In genomic region chr9:89680547-89681467, GRCh38 we compare ENCODE assay signal across 31 cellular contexts.
"Had no signal": no experiment of that assay in that cellular context is flagged by ENCODE, and none has a peak within 500 bp of the region (broad histone marks: within the 10 kb centered on the region; RNA-seq: fewer than 3 reads in every experiment).

No MANE protein-coding gene starts in this region.

- ATAC-seq: activated naive CD4-positive, alpha-beta T cell treated with anti-CD3 and anti-CD28 coated beads, Interleukin-2, amount 50 U/mL, for 72 hours; activated T-cell treated with anti-CD3 and anti-CD28 coated beads, Interleukin-2, amount 50 U/mL, for 72 hours; body of pancreas; left lobe of liver; lower lobe of right lung; mucosa of descending colon; natural killer cell treated with Interleukin-12 subunit alpha and Interleukin-12 subunit beta and Interleukin-15 and Interleukin-18, amount 100 ng/mL, for 72 hours; sciatic nerve had no signal

- H3K27ac ChIP-seq: adrenal gland, body of pancreas, cardiac muscle cell, colonic mucosa, epithelial cell of prostate, esophagus squamous epithelium, lower lobe of right lung, skin epidermis, stomach, thyroid gland, VCaP had no signal

- H3K9me3 ChIP-seq: adrenal gland, body of pancreas, colonic mucosa, esophagus squamous epithelium, lower lobe of right lung, mucosa of descending colon, stomach, thyroid gland had no signal

- H3K36me3 Mint-ChIP-seq: activated naive CD4-positive, alpha-beta T cell treated with anti-CD3 and anti-CD28 coated beads, Interleukin-2, amount 50 U/mL, for 72 hours; natural killer cell treated with Interleukin-12 subunit alpha and Interleukin-12 subunit beta and Interleukin-15 and Interleukin-18, amount 100 ng/mL, for 72 hours had no signal

- H3K9me3 Mint-ChIP-seq: activated naive CD4-positive, alpha-beta T cell treated with anti-CD3 and anti-CD28 coated beads, Interleukin-2, amount 50 U/mL, for 72 hours; activated T-cell treated with anti-CD3 and anti-CD28 coated beads, Interleukin-2, amount 50 U/mL, for 72 hours; natural killer cell treated with Interleukin-12 subunit alpha and Interleukin-12 subunit beta and Interleukin-15 and Interleukin-18, amount 100 ng/mL, for 72 hours had no signal

- H3K36me3 ChIP-seq: adrenal gland, cardiac muscle cell, colonic mucosa, esophagus squamous epithelium, lower lobe of right lung, stomach, thyroid gland had no signal

- DNase-seq: activated CD4-positive, alpha-beta T cell treated with anti-CD3 and anti-CD28 coated beads, Interleukin-2, amount 50 U/mL, for 1 hour; activated CD4-positive, CD25-positive, alpha-beta regulatory T cell treated with anti-CD3 and anti-CD28 coated beads, Interleukin-2, amount 50 U/mL, for 72 hours; activated naive CD4-positive, alpha-beta T cell; activated T-cell treated with anti-CD3 and anti-CD28 coated beads for 4 hours; activated T-cell treated with anti-CD3 and anti-CD28 coated beads, Interleukin-2, amount 50 U/mL, for 72 hours; adrenal gland; body of pancreas; cerebellar nuclear complex; colonic mucosa; effector CD8-positive, alpha-beta T cell; esophagus squamous epithelium; foreskin melanocyte; kidney glomerular epithelial cell; lower lobe of right lung; mesendoderm; mucosa of descending colon; stimulated activated CD4-positive, alpha-beta T cell treated with anti-CD3 and anti-CD28 coated beads, Interleukin-12 subunit alpha, Interleukin-12 subunit beta, amount 100 ng/mL, for 4 hours; stimulated activated CD4-positive, alpha-beta T cell treated with anti-CD3 and anti-CD28 coated beads, Interleukin-4, amount 100 ng/mL, for 1 hour; stomach; T-helper 9 cell; thyroid gland had no signal

- FAIRE-seq: endometrium, TTC549 had no signal

- H3K27ac Mint-ChIP-seq: activated T-cell treated with anti-CD3 and anti-CD28 coated beads, Interleukin-2, amount 50 U/mL, for 72 hours had no signal

- H3K4me3 ChIP-seq: adrenal gland, body of pancreas, cardiac muscle cell, colonic mucosa, esophagus squamous epithelium, lower lobe of right lung, mucosa of descending colon, skin epidermis, stomach, thyroid gland had no signal

- H3K4me3 Mint-ChIP-seq: activated T-cell treated with anti-CD3 and anti-CD28 coated beads, Interleukin-2, amount 50 U/mL, for 72 hours; natural killer cell treated with Interleukin-12 subunit alpha and Interleukin-12 subunit beta and Interleukin-15 and Interleukin-18, amount 100 ng/mL, for 72 hours had no signal

- H3K27me3 ChIP-seq: adrenal gland, body of pancreas, cardiac muscle cell, colonic mucosa, stomach, thyroid gland had no signal
